In genomic region chr11:67482736-67483497, GRCh38 we compare ENCODE assay signal across 8 cellular contexts. TPM values are rescaled to one million over a fixed set of nuclear protein-coding genes. Genes with fewer than 3 reads are reported as not detected.
DNase-seq lines count a peak whose midpoint lies in the region; ATAC-seq and TF ChIP-seq lines count a peak whose summit lies in the region.

TSS of gene AIP (plus strand) at chr11:67483026. CDS start at chr11:67483159, 133 bp downstream.

- ATAC-seq in GM21529 (IDR thresholded peaks at IDR 0.05; ENCODE audit: unreplicated experiment): peak; percentile 61
- ATAC-seq in mucosa of descending colon: peak; percentile 96

- TF ChIP-seq CTCF in epithelial cell of esophagus (IDR thresholded peaks at IDR 0.05; ENCODE audit: insufficient read depth, low read depth, low read length, missing control alignments) (no peak), mucosa of descending colon (IDR thresholded peaks at IDR 0.05) (no peak)

- peaks cover 23% of the 10 kb centered on the region for H3K4me1 ChIP-seq in mucosa of descending colon (ENCODE audit: low read depth)

- no peaks in the 10 kb centered on the region for H3K9me3 Mint-ChIP-seq in IgD-negative memory B cell

- H3K36me3 ChIP-seq in mucosa of descending colon (ENCODE audit: low read depth): no peaks in the 10 kb centered on the region

- no peaks in the 10 kb centered on the region for H3K9me3 ChIP-seq in mucosa of descending colon

- H3K4me1 Mint-ChIP-seq in IgD-negative memory B cell: peaks cover 36 to 44% (median 39%) of the 10 kb centered on the region in 3 donors

- peak; percentile 97 for DNase-seq in DMS153 (lab: John Stamatoyannopoulos, UW)
- DNase-seq in OCI-M2 (lab: John Stamatoyannopoulos, UW; ENCODE audit: unreplicated experiment): peak; percentile 93
- DNase-seq in activated T-cell treated with anti-CD3 and anti-CD28 coated beads for 4 hours: peak; percentile 94
- peak; percentile 98 for DNase-seq in epithelial cell of esophagus (ENCODE audit: low read depth)
- peak; percentile 98 to 99 (median 98) for DNase-seq in mucosa of descending colon
- peak; percentile 93 for DNase-seq in stimulated activated CD8-positive, alpha-beta memory T cell treated with anti-CD3 and anti-CD28 coated beads, Interleukin-4, amount 100 ng/mL, for 24 hours (ENCODE audit: low read depth)

- peak within 1 kb of the TSS; percentile 86 for H3K4me3 ChIP-seq in epithelial cell of esophagus (ENCODE audit: low read length)
- H3K4me3 ChIP-seq in mucosa of descending colon: peak within 1 kb of the TSS; percentile 27

- H3K4me3 Mint-ChIP-seq in IgD-negative memory B cell: peak within 1 kb of the TSS; percentile 92 to 98 (median 98)

- H3K27ac Mint-ChIP-seq in IgD-negative memory B cell: peak within 1 kb of the TSS; percentile 91 to 100 (median 97)

- peaks cover 4% of the 10 kb centered on the region for H3K36me3 Mint-ChIP-seq in IgD-negative memory B cell

- H3K27me3 Mint-ChIP-seq in IgD-negative memory B cell: no peaks in the 10 kb centered on the region

- intact Hi-C loops in mucosa of descending colon (cut with DNase I, micrococcal nuclease): no loop called here

RNA-seq across cellular contexts. Expression of gene AIP, which starts in this region (rescaled TPM):
- 158 TPM for polyA plus RNA-seq in IgD-negative memory B cell
- 10 to 100 TPM; 33.7 to 84.9 (median 52.2) TPM for total RNA-seq in mucosa of descending colon

Comparison
In these comparisons a context has a peak if more than half of its experiments do, and no peak if none do; other contexts are left out.
1. Peak in every context shown above with its lines: DNase-seq, ATAC-seq and H3K4me3 ChIP-seq.